In genomic region chr3:64047806-64048205, GRCh38 we compare ENCODE assay signal across 26 cellular contexts. TPM values are rescaled to one million over a fixed set of nuclear protein-coding genes. Genes with fewer than 3 reads are reported as not detected.
DNase-seq lines count a peak whose midpoint lies in the region; ATAC-seq and TF ChIP-seq lines count a peak whose summit lies in the region.
"Had no signal": no experiment of that assay in that cellular context is flagged by ENCODE, and none has a peak within 500 bp of the region (broad histone marks: within the 10 kb centered on the region; RNA-seq: fewer than 3 reads in every experiment).

No MANE protein-coding gene starts in this region.

- H3K36me3 ChIP-seq in A673 (ENCODE audit: insufficient read depth, low read length, poor library complexity, severe bottlenecking) (no peaks in the 10 kb centered on the region), endodermal cell (ENCODE audit: control insufficient read depth, insufficient read depth, low read length) (no peaks in the 10 kb centered on the region)
- H3K36me3 ChIP-seq: brain microvascular endothelial cell, vagina had no signal

- DNase-seq in A673 (ENCODE audit: low spot score) (peak; percentile 62), NOMO-1 treated with dmso at 0.1 percent for 144 hours (lab: John Stamatoyannopoulos, UW; ENCODE audit: unreplicated experiment) (peak; percentile 4), endodermal cell (no peak), neural crest cell (ENCODE audit: low read depth, low spot score) (no peak), GM20000 (ENCODE audit: low spot score) (no peak), AG20443 (ENCODE audit: low spot score) (no peak)
- DNase-seq in activated CD4-positive, alpha-beta T cell treated with anti-CD3 and anti-CD28 coated beads, Interleukin-2, amount 50 U/mL, for 1 hour, result no peak
- DNase-seq: activated CD4-positive, alpha-beta memory T cell treated with anti-CD3 and anti-CD28 coated beads, Interleukin-2, amount 10 ng/mL, durations not matched to agents 7 days and 5 days; activated effector memory CD4-positive, alpha-beta T cell treated with Interleukin-2 at 50 U/mL for 16 hours; brain microvascular endothelial cell; Calu3; effector CD4-positive, alpha-beta T cell; hippocampal formation; immature natural killer cell; NCI-H1092 treated with DMSO at 0.1 percent for 48 hours; NCI-H187 treated with DMSO at 0.1 percent for 48 hours; NCI-H69; stimulated activated CD4-positive, alpha-beta T cell treated with anti-CD3 and anti-CD28 coated beads, Interleukin-1b, Interleukin-23, amount 100 ng/mL, for 48 hours; SW 1271 had no signal

- intact Hi-C loops in A673 (cut with micrococcal nuclease; ENCODE audit: unreplicated experiment), result no loop called here

- H3K4me3 Mint-ChIP-seq in endodermal cell, result no peak overlapping the region
- H3K4me3 Mint-ChIP-seq in neural crest cell, result no peak overlapping the region
- H3K4me3 Mint-ChIP-seq: activated CD4-positive, alpha-beta memory T cell treated with anti-CD3 and anti-CD28 coated beads, Interleukin-2, amount 10 ng/mL, durations not matched to agents 7 days and 5 days; HFFc6; IgD-negative memory B cell; immature natural killer cell; natural killer cell treated with Interleukin-12 subunit alpha and Interleukin-12 subunit beta and Interleukin-15 and Interleukin-18, amount 100 ng/mL, for 72 hours had no signal

- no peak overlapping the region for H3K27ac Mint-ChIP-seq in endodermal cell
- H3K27ac Mint-ChIP-seq in neural crest cell (ENCODE audit: unreplicated experiment), result peak overlapping the region; percentile 88
- H3K27ac Mint-ChIP-seq: activated CD4-positive, alpha-beta memory T cell treated with anti-CD3 and anti-CD28 coated beads, Interleukin-2, amount 10 ng/mL, durations not matched to agents 7 days and 5 days; HFFc6; immature natural killer cell; natural killer cell treated with Interleukin-12 subunit alpha and Interleukin-12 subunit beta and Interleukin-15 and Interleukin-18, amount 100 ng/mL, for 72 hours had no signal

- H3K4me3 ChIP-seq in A673 (ENCODE audit: low read depth, low read length, poor library complexity, severe bottlenecking) (no peak overlapping the region), endodermal cell (ENCODE audit: low read length) (no peak overlapping the region)
- H3K4me3 ChIP-seq: skin epidermis, vagina had no signal

- peaks cover 45% of the 10 kb centered on the region for H3K4me1 Mint-ChIP-seq in endodermal cell
- peaks cover 48% of the 10 kb centered on the region for H3K4me1 Mint-ChIP-seq in neural crest cell
- H3K4me1 Mint-ChIP-seq: immature natural killer cell had no signal

- peaks cover 2% of the 10 kb centered on the region for H3K36me3 Mint-ChIP-seq in endodermal cell (ENCODE audit: low read depth)
- no peaks in the 10 kb centered on the region for H3K36me3 Mint-ChIP-seq in neural crest cell (ENCODE audit: low read depth)
- H3K36me3 Mint-ChIP-seq: IgD-negative memory B cell; immature natural killer cell; natural killer cell treated with Interleukin-12 subunit alpha and Interleukin-12 subunit beta and Interleukin-15 and Interleukin-18, amount 100 ng/mL, for 72 hours had no signal

- H3K9me3 ChIP-seq in A673 (ENCODE audit: low read depth, low read length, poor library complexity, severe bottlenecking), result no peaks in the 10 kb centered on the region
- H3K9me3 ChIP-seq in endodermal cell (ENCODE audit: control insufficient read depth, low read length), result no peaks in the 10 kb centered on the region
- H3K9me3 ChIP-seq: vagina had no signal

- H3K4me1 ChIP-seq in A673 (ENCODE audit: insufficient read depth, low read length, poor library complexity, severe bottlenecking) (peaks cover 7% of the 10 kb centered on the region), endodermal cell (ENCODE audit: control insufficient read depth, insufficient read depth, low read length) (peaks cover 5% of the 10 kb centered on the region)
- H3K4me1 ChIP-seq: vagina had no signal

- no peak overlapping the region for H3K27ac ChIP-seq in A673 (ENCODE audit: low read depth, low read length, poor library complexity, severe bottlenecking)
- H3K27ac ChIP-seq in endodermal cell (ENCODE audit: low read depth, low read length), result peak overlapping the region; percentile 66
- H3K27ac ChIP-seq: brain microvascular endothelial cell, vagina had no signal

- TF ChIP-seq CTCF in A673 (conservative IDR thresholded peaks at IDR 0.05; ENCODE audit: low read depth, low read length) (no peak), endodermal cell (conservative IDR thresholded peaks at IDR 0.05) (no peak), neural crest cell (conservative IDR thresholded peaks at IDR 0.05) (no peak), GM20000 (IDR thresholded peaks at IDR 0.05; ENCODE audit: extremely low read depth, missing control alignments) (no peak)

- H3K9ac ChIP-seq in endodermal cell (ENCODE audit: extremely low read depth, low read length, poor library complexity, severe bottlenecking), result no peak overlapping the region

- no peaks in the 10 kb centered on the region for H3K9me3 Mint-ChIP-seq in endodermal cell
- peaks cover 7% of the 10 kb centered on the region for H3K9me3 Mint-ChIP-seq in neural crest cell
- H3K9me3 Mint-ChIP-seq: activated CD4-positive, alpha-beta memory T cell treated with anti-CD3 and anti-CD28 coated beads, Interleukin-2, amount 10 ng/mL, durations not matched to agents 7 days and 5 days; HFFc6; natural killer cell treated with Interleukin-12 subunit alpha and Interleukin-12 subunit beta and Interleukin-15 and Interleukin-18, amount 100 ng/mL, for 72 hours had no signal

- POLR2A ChIA-PET in A673 (lab: Charles Lee; ENCODE audit: low non-redundant PET), result no interaction called here

- H3K27me3 ChIP-seq in A673 (replicated peaks; ENCODE audit: insufficient read depth, low read depth, low read length, poor library complexity) (no peaks in the 10 kb centered on the region), endodermal cell (ENCODE audit: control insufficient read depth, insufficient read depth, low read length, poor library complexity, severe bottlenecking) (no peaks in the 10 kb centered on the region)
- H3K27me3 ChIP-seq: brain microvascular endothelial cell, vagina had no signal

- WGBS in endodermal cell (ENCODE audit: insufficient coverage in 1 of 2, insufficient read length in 1 of 2), 2 experiments, result 78 to 91% methylated on average over 6 to 7 of the region's 7 CpGs

- peaks cover 3% of the 10 kb centered on the region for H3K27me3 Mint-ChIP-seq in endodermal cell (ENCODE audit: insufficient read depth)
- H3K27me3 Mint-ChIP-seq in neural crest cell (ENCODE audit: low read depth), result no peaks in the 10 kb centered on the region

- no peak for ATAC-seq in activated CD4-positive, CD25-positive, alpha-beta regulatory T cell treated with anti-CD3 and anti-CD28 coated beads, Interleukin-2, amount 50 U/mL, for 24 hours
- ATAC-seq: left lobe of liver; natural killer cell treated with Interleukin-12 subunit alpha and Interleukin-12 subunit beta and Interleukin-15 and Interleukin-18, amount 100 ng/mL, for 72 hours had no signal

- no TSS peak for BruUV-seq in A673 (replicated peaks; lab: Mats Ljungman, UMichigan)

- CTCF ChIA-PET in A673 (lab: Charles Lee), result no interaction called here

RNA-seq across cellular contexts. Expression of gene PSMD6, which starts 24.5 kb away (rescaled TPM):
- total RNA-seq in A673 (2021) (65.3 and 66.5 TPM in 2 replicates), endodermal cell (100 to 1,000 TPM in 1 of 2 donors, 10 to 100 TPM in 1; 99.7 to 109 TPM), neural crest cell (103 and 104 TPM in 2 replicates)
- 115 TPM for polyA plus RNA-seq in endodermal cell (2013, experiment 1 of 2)
- polyA plus RNA-seq in endodermal cell (2013, experiment 2 of 2), result 104 TPM

Comparison
In these comparisons a context has a peak if more than half of its experiments do, and no peak if none do; other contexts are left out.
1. DNase-seq: peak in A673 (single experiment) and NOMO-1 treated with dmso at 0.1 percent for 144 hours (single experiment); none in endodermal cell (single experiment), neural crest cell (single experiment), GM20000 (single experiment), activated CD4-positive, alpha-beta T cell treated with anti-CD3 and anti-CD28 coated beads, Interleukin-2, amount 50 U/mL, for 1 hour (single experiment) and AG20443 (single experiment).